ENCODE assay signal across 11 cellular contexts in the genomic region with DNA sequence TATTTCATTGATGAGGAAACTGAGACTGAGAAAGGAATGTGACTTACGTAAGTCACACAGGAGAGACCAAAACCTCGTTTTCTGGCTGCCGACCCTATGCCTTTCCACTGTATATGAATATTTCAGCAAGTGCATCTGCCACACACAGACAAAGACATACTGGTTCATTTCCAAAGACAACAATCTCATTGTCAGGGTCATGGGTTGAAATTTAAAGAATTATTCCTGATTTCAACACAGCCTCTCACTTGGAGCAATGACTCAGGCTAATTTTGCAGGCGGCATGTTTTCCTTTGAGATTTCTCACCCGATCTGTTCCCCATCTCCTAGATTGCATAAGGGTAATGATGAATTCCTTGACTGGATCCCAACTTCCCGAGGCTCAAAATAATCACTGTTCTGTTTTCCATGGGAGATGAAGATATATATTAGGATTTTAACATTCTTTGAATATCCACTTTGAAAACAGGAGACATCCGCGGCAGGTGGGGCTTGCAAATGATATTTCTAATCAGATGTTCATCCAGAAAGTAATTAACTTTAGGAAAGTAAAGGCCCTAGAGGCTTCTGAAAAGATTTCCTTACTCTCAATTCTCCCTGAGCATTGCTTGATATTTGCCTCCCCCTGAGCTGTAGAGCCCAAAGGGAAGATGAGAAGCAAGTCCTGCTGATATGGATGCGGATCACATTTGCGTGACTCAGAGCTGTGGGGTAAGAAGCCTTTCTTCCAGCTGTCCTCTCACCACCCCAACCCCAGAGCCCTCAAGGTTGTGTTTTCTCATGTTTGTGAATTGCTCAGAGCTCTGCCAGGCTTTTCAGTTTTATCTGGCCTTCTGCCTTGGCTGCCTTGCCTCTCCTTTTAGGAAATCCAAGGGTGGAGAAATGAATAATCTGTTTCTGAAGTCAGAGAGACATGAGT.
DNase-seq lines count a peak whose midpoint lies in the region; ATAC-seq and TF ChIP-seq lines count a peak whose summit lies in the region.
"Had no signal": no experiment of that assay in that cellular context is flagged by ENCODE, and none has a peak within 500 bp of the region (broad histone marks: within the 10 kb centered on the region; RNA-seq: fewer than 3 reads in every experiment).

No MANE protein-coding gene starts in this region.

- peak overlapping the region; percentile 81 for H2BK20ac ChIP-seq in IMR-90 (ENCODE audit: low read depth, low read length)

- no peak overlapping the region for H3K4me3 Mint-ChIP-seq in activated CD4-positive, alpha-beta T cell treated with anti-CD3 and anti-CD28 coated beads, Interleukin-2, amount 10 ng/mL, durations not matched to agents 7 days and 5 days
- H3K4me3 Mint-ChIP-seq: brain had no signal

- no TSS peak for BruUV-seq in IMR-90 (replicated peaks; lab: Mats Ljungman, UMichigan)

- peak overlapping the region; percentile 69; the same call in 1 of the 2 replicates for H3K4ac ChIP-seq in IMR-90 (ENCODE audit: low read depth, low read length)

- H3K36me3 ChIP-seq in IMR-90 (ENCODE audit: control insufficient read depth, insufficient read depth, low read length) (no peaks in the 10 kb centered on the region), tibial artery (no peaks in the 10 kb centered on the region)

- DNase-seq in IMR-90 (peak; percentile 97), caudate nucleus (lab: John Stamatoyannopoulos, UW) (peak in 34 of 61 donors; percentile 1 to 77 (median 30)), kidney glomerular epithelial cell (lab: John Stamatoyannopoulos, UW) (peak; percentile 78), tibial artery (peak; percentile 82 to 90), 8988T (no peak)
- no peak for DNase-seq in activated CD4-positive, alpha-beta T cell treated with anti-CD3 and anti-CD28 coated beads, Interleukin-2, amount 10 ng/mL, durations not matched to agents 7 days and 5 days
- DNase-seq: NCI-H748 treated with DMSO at 0.1 percent for 48 hours; stimulated activated CD4-positive, alpha-beta T cell treated with anti-CD3 and anti-CD28 coated beads, Interleukin-2, amount 100 ng/mL, for 24 hours had no signal

- H3K27me3 Mint-ChIP-seq in activated CD4-positive, alpha-beta T cell treated with anti-CD3 and anti-CD28 coated beads, Interleukin-2, amount 10 ng/mL, durations not matched to agents 7 days and 5 days, result no peaks in the 10 kb centered on the region

- peaks cover 5% of the 10 kb centered on the region for H3K9me1 ChIP-seq in IMR-90 (ENCODE audit: insufficient read depth, low read length)

- H3K23ac ChIP-seq in IMR-90 (ENCODE audit: low read depth, low read length), result no peak overlapping the region

- H3K14ac ChIP-seq in IMR-90 (replicated peaks; ENCODE audit: low read depth, low read length), result 0 out of 2 replicates have a peak overlapping the region, but pooled peaks have one; percentile 70

- H4K5ac ChIP-seq in IMR-90 (ENCODE audit: low read depth, low read length), result peak overlapping the region; percentile 49; the same call in 1 of the 2 replicates

- no peaks in the 10 kb centered on the region for H3K36me3 Mint-ChIP-seq in activated CD4-positive, alpha-beta T cell treated with anti-CD3 and anti-CD28 coated beads, Interleukin-2, amount 10 ng/mL, durations not matched to agents 7 days and 5 days (ENCODE audit: low read depth)
- H3K36me3 Mint-ChIP-seq: brain had no signal

- H3K56ac ChIP-seq in IMR-90 (ENCODE audit: extremely low read depth, insufficient read depth, low read length), result peak overlapping the region; percentile 1; the same call in 1 of the 2 replicates

- WGBS in IMR-90 (ENCODE audit: extremely low coverage in 2 of 2, insufficient read length in 1 of 2), 2 experiments, result no CpG with 5 or more reads among the region's 10 CpGs

- in situ Hi-C loops in IMR-90 (cut with MboI; ENCODE audit: low sequenced_read_pairs), result no loop called here

- no peak; the same call in 1 of the 2 replicates for TF ChIP-seq RAD21 in IMR-90 (IDR thresholded peaks at IDR 0.05; ENCODE audit: low read length)

- H2AK5ac ChIP-seq in IMR-90 (ENCODE audit: low read depth, low read length), result no peak overlapping the region

- peak overlapping the region; percentile 38; the same call in 1 of the 2 replicates for H3K4me2 ChIP-seq in IMR-90 (ENCODE audit: low read depth, low read length)

- H3K79me1 ChIP-seq in IMR-90 (ENCODE audit: low read depth in 1 of 2, low read length in 2 of 2), result no peaks in the 10 kb centered on the region

- H3K27ac ChIP-seq in IMR-90 (ENCODE audit: insufficient read depth, low read length) (peak overlapping the region; percentile 39), caudate nucleus (ENCODE audit: low read depth, low read length) (peak overlapping the region; percentile 82), tibial artery (peak overlapping the region in 1 of 2 donors; percentile 52)

- 0 out of 3 replicates have a peak overlapping the region, but pooled peaks have one; percentile 86 for H2BK15ac ChIP-seq in IMR-90 (ENCODE audit: low read depth, low read length)

- H2AK9ac ChIP-seq in IMR-90 (replicated peaks; ENCODE audit: low read depth, low read length, poor library complexity), result no peak overlapping the region

- H2BK120ac ChIP-seq in IMR-90 (ENCODE audit: low read depth, low read length), result peak overlapping the region; percentile 51; the same call in 1 of the 2 replicates

- TF ChIP-seq CTCF in IMR-90 (conservative IDR thresholded peaks at IDR 0.05; ENCODE audit: low read depth, low read length), result no peak
- no peak for TF ChIP-seq CTCF in tibial artery (IDR thresholded peaks at IDR 0.05)

- CTCF ChIA-PET in IMR-90 (lab: Yijun Ruan, JAX), result no interaction called here
- CTCF ChIA-PET in activated CD4-positive, alpha-beta T cell treated with anti-CD3 and anti-CD28 coated beads, Interleukin-2, amount 10 ng/mL, durations not matched to agents 7 days and 5 days (lab: Charles Lee), result no interaction called here

- peak overlapping the region in 1 of 2 experiments; percentile 55; a peak in 2 of 4 replicates for H4K8ac ChIP-seq in IMR-90 (ENCODE audit: low read depth in 2 of 2, low read length in 2 of 2)

- no peaks in the 10 kb centered on the region for H3K27me3 ChIP-seq in IMR-90 (ENCODE audit: control insufficient read depth, insufficient read depth, low read length)
- H3K27me3 ChIP-seq in tibial artery, result no peaks in the 10 kb centered on the region

- H3K18ac ChIP-seq in IMR-90 (ENCODE audit: low read depth, low read length), result peak overlapping the region; percentile 48; the same call in 1 of the 2 replicates

- H4K20me1 ChIP-seq in IMR-90 (ENCODE audit: insufficient read depth, low read length), result no peaks in the 10 kb centered on the region

- POLR2A ChIA-PET in IMR-90 (lab: Charles Lee; ENCODE audit: unreplicated experiment), result no interaction called here
- POLR2A ChIA-PET in activated CD4-positive, alpha-beta T cell treated with anti-CD3 and anti-CD28 coated beads, Interleukin-2, amount 10 ng/mL, durations not matched to agents 7 days and 5 days (lab: Charles Lee), result no interaction called here

- intact Hi-C loops in IMR-90 (cut with micrococcal nuclease) (loop anchor here (2.0 to 10.0 kb wide), 5 partner anchors 68 to 1014 kb away; a partner anchor contains a TSS), tibial artery (cut with DNase I; ENCODE audit: low total_unique reads) (no loop called here)

- H3K9ac ChIP-seq in IMR-90 (ENCODE audit: low read depth, low read length), result no peak overlapping the region

- H2BK5ac ChIP-seq in IMR-90 (ENCODE audit: low read depth, low read length, poor library complexity, severe bottlenecking), result peak overlapping the region; percentile 76

- H3K4me1 ChIP-seq in IMR-90 (ENCODE audit: control insufficient read depth, insufficient read depth, low read length), result peaks cover 18% of the 10 kb centered on the region
- peaks cover 0 to 60% (median 15%) of the 10 kb centered on the region in 4 donors for H3K4me1 ChIP-seq in tibial artery

- dilution Hi-C loops in IMR-90 (cut with HindIII; ENCODE audit: low sequenced_read_pairs, unreplicated experiment), result no loop called here

- no peak overlapping the region for H3K4me3 ChIP-seq in IMR-90 (ENCODE audit: insufficient read depth, low read depth, low read length)
- no peak overlapping the region for H3K4me3 ChIP-seq in tibial artery

- TF ChIP-seq POLR2A in IMR-90 (IDR thresholded peaks at IDR 0.05; ENCODE audit: low read depth, low read length), result no peak

- ATAC-seq in IMR-90 (ENCODE audit: low read depth) (peak; percentile 73), HG02885 (IDR thresholded peaks at IDR 0.05; ENCODE audit: poor library complexity, unreplicated experiment) (no peak), GM19467 (IDR thresholded peaks at IDR 0.05; ENCODE audit: unreplicated experiment) (no peak)

- peak overlapping the region; percentile 37; the same call in 1 of the 2 replicates for H4K91ac ChIP-seq in IMR-90 (ENCODE audit: insufficient read depth, low read depth, low read length)

- H3K4me1 Mint-ChIP-seq in activated CD4-positive, alpha-beta T cell treated with anti-CD3 and anti-CD28 coated beads, Interleukin-2, amount 10 ng/mL, durations not matched to agents 7 days and 5 days, result no peaks in the 10 kb centered on the region

- no peaks in the 10 kb centered on the region for H3K9me3 Mint-ChIP-seq in activated CD4-positive, alpha-beta T cell treated with anti-CD3 and anti-CD28 coated beads, Interleukin-2, amount 10 ng/mL, durations not matched to agents 7 days and 5 days
- H3K9me3 Mint-ChIP-seq: brain had no signal

- H3K9me3 ChIP-seq in IMR-90 (ENCODE audit: control insufficient read depth, insufficient read depth, low read length) (no peaks in the 10 kb centered on the region), tibial artery (no peaks in the 10 kb centered on the region)

- no peak overlapping the region for H3K27ac Mint-ChIP-seq in activated CD4-positive, alpha-beta T cell treated with anti-CD3 and anti-CD28 coated beads, Interleukin-2, amount 10 ng/mL, durations not matched to agents 7 days and 5 days

- peak overlapping the region; percentile 27 for H2AFZ ChIP-seq in IMR-90 (replicated peaks; ENCODE audit: low read length, poor library complexity)

TF ChIP-seq in IMR-90, 13 proteins besides CTCF, POLR2A, EP300 and RAD21:
- peak; percentile 73 for TF ChIP-seq FOS (IDR thresholded peaks at IDR 0.05; ENCODE audit: low read depth, low read length)
- TF ChIP-seq CEBPB (IDR thresholded peaks at IDR 0.05; ENCODE audit: low read depth, low read length), result peak; percentile 92
- peak; percentile 91 for TF ChIP-seq NFE2L2 (IDR thresholded peaks at IDR 0.05; ENCODE audit: low read depth, low read length)
- no peak for TF ChIP-seq CHD1 (IDR thresholded peaks at IDR 0.05; ENCODE audit: low read depth, low read length)
- TF ChIP-seq, protein P1, sequence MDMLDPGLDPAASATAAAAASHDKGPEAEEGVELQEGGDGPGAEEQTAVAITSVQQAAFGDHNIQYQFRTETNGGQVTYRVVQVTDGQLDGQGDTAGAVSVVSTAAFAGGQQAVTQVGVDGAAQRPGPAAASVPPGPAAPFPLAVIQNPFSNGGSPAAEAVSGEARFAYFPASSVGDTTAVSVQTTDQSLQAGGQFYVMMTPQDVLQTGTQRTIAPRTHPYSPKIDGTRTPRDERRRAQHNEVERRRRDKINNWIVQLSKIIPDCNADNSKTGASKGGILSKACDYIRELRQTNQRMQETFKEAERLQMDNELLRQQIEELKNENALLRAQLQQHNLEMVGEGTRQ (IDR thresholded peaks at IDR 0.05; ENCODE audit: low read depth, low read length), result no peak
- peak; percentile 76 for TF ChIP-seq BHLHE40 (IDR thresholded peaks at IDR 0.05; ENCODE audit: low read depth, low read length)
- peak; percentile 34 for TF ChIP-seq RCOR1 (IDR thresholded peaks at IDR 0.05; ENCODE audit: insufficient replicate concordance, low read length)

Comparison
In these comparisons a context has a peak if more than half of its experiments do, and no peak if none do; other contexts are left out.
1. DNase-seq: peak in IMR-90 (single experiment), caudate nucleus (34 of 61), kidney glomerular epithelial cell (single experiment) and tibial artery (2 of 2); none in activated CD4-positive, alpha-beta T cell treated with anti-CD3 and anti-CD28 coated beads, Interleukin-2, amount 10 ng/mL, durations not matched to agents 7 days and 5 days (single experiment) and 8988T (single experiment).